8 cellular contexts compared by ENCODE assay signal in the genomic region with DNA sequence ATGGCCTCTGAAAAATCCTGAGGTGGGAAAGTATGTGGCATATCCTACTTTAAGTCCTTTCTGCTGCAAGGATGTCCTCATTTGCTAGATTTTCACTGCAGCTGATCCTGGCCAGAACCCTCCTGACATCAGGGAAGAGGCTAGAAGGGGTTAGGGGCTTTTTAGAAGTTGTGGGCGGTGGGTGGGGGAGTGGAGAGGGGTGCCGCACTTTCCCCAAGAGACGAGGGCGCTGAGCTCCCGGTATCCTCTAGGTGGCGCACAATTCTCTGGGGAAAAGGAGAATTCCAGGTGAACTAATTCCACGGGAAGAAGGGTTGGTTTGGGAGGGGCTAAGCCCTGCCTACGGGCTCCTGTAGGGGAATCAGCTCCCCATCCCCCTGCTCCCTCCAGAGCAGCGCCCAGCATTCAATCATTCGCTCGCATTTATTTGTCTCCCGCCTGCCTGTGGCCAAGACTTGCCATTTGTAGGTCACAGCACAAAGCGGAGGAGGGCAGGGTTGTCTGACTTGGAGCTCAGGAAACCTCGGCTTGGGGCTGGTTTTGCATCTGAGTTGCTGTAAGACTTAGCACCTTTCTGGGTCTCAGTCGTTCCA.
A peak's percentile ranks its signal among the peaks of the same experiment; 100 is the strongest.
DNase-seq lines count a peak whose midpoint lies in the region; ATAC-seq and TF ChIP-seq lines count a peak whose summit lies in the region.

No MANE protein-coding gene starts in this region.

- H3K36me3 ChIP-seq in NT2/D1 (ENCODE audit: insufficient read depth, insufficient read length, low read length): no peaks in the 10 kb centered on the region

- ATAC-seq in GM19452 (IDR thresholded peaks at IDR 0.05; ENCODE audit: unreplicated experiment): no peak

- TF ChIP-seq CTCF in AG09309 (IDR thresholded peaks at IDR 0.05; ENCODE audit: control insufficient read depth, insufficient read depth, low read depth, low read length, missing control alignments): peak; percentile 66
- peak; percentile 92 for TF ChIP-seq CTCF in GM12872 (IDR thresholded peaks at IDR 0.05; ENCODE audit: insufficient read depth, low read depth, low read length)
- TF ChIP-seq CTCF in fibroblast of pulmonary artery (IDR thresholded peaks at IDR 0.05; ENCODE audit: low read length, missing control alignments): peak; percentile 68
- peak; percentile 90 for TF ChIP-seq CTCF in retinal pigment epithelial cell (conservative IDR thresholded peaks at IDR 0.05; ENCODE audit: low read depth, low read length)

- H3K9ac ChIP-seq in NT2/D1 (ENCODE audit: insufficient read length, low read depth): peak overlapping the region; percentile 65

- DNase-seq in AG09309 (ENCODE audit: low read depth) (no peak), NT2/D1 (ENCODE audit: low read depth, low spot score) (peak; percentile 63), fibroblast of pulmonary artery (ENCODE audit: low read depth) (peak; percentile 6), retinal pigment epithelial cell (ENCODE audit: low read depth) (no peak), SKM-1 (lab: John Stamatoyannopoulos, UW; ENCODE audit: unreplicated experiment) (no peak), activated T-cell treated with anti-CD3 and anti-CD28 coated beads for 4 hours (no peak)

- no peaks in the 10 kb centered on the region for H3K9me3 ChIP-seq in NT2/D1 (ENCODE audit: insufficient read depth, low read length)

- H3K4me3 ChIP-seq in AG09309 (ENCODE audit: control insufficient read depth, low read depth, low read length): no peak overlapping the region
- peak overlapping the region; percentile 31 for H3K4me3 ChIP-seq in NT2/D1 (ENCODE audit: insufficient read length, low read depth)
- no peak overlapping the region for H3K4me3 ChIP-seq in fibroblast of pulmonary artery (replicated peaks; ENCODE audit: low read depth, low read length)
- peak overlapping the region; percentile 20 for H3K4me3 ChIP-seq in retinal pigment epithelial cell (ENCODE audit: low read length)

- H3K27me3 ChIP-seq in NT2/D1 (ENCODE audit: insufficient read depth, insufficient read length): no peaks in the 10 kb centered on the region

- H3K4me1 ChIP-seq in NT2/D1 (ENCODE audit: insufficient read depth, insufficient read length): peaks cover 9% of the 10 kb centered on the region

Comparison
In these comparisons a context has a peak if more than half of its experiments do, and no peak if none do; other contexts are left out.
1. DNase-seq: peak in NT2/D1 (single experiment) and fibroblast of pulmonary artery (single experiment); none in AG09309 (single experiment), retinal pigment epithelial cell (single experiment), SKM-1 (single experiment) and activated T-cell treated with anti-CD3 and anti-CD28 coated beads for 4 hours (single experiment).
2. H3K4me3 ChIP-seq: peak in NT2/D1 (single experiment) and retinal pigment epithelial cell (single experiment); none in AG09309 (single experiment) and fibroblast of pulmonary artery (single experiment).
3. Peak in every context shown above with its lines, with median percentiles within 50 percentile points of each other: CTCF ChIP-seq.